In genomic region chr1:152034654-152035405, GRCh38 we compare ENCODE assay signal across 8 cellular contexts. TPM values are rescaled to one million over a fixed set of nuclear protein-coding genes. Genes with fewer than 3 reads are reported as not detected.
DNase-seq lines count a peak whose midpoint lies in the region; ATAC-seq and TF ChIP-seq lines count a peak whose summit lies in the region.

No MANE protein-coding gene starts in this region.

- peaks cover 34% of the 10 kb centered on the region for H3K36me3 ChIP-seq in left ventricle myocardium inferior

- ATAC-seq in GM18907 (IDR thresholded peaks at IDR 0.05; ENCODE audit: unreplicated experiment) = peak; percentile 53

- TF ChIP-seq CTCF in AG09319 (IDR thresholded peaks at IDR 0.05; ENCODE audit: low read depth, low read length) (peak; percentile 71), left ventricle myocardium inferior (IDR thresholded peaks at IDR 0.05; ENCODE audit: borderline replicate concordance) (peak; percentile 74)

- peaks cover 46% of the 10 kb centered on the region for H3K4me1 ChIP-seq in left ventricle myocardium inferior

- H3K27ac Mint-ChIP-seq in activated naive CD4-positive, alpha-beta T cell treated with anti-CD3 and anti-CD28 coated beads, Interleukin-2, amount 50 U/mL, for 24 hours = peak overlapping the region; percentile 99

- H3K4me3 ChIP-seq in left ventricle myocardium inferior (peak overlapping the region; percentile 82), skeletal muscle cell (ENCODE audit: low read depth, low read length) (peak overlapping the region; percentile 87)

- no peaks in the 10 kb centered on the region for H3K27me3 Mint-ChIP-seq in activated naive CD4-positive, alpha-beta T cell treated with anti-CD3 and anti-CD28 coated beads, Interleukin-2, amount 50 U/mL, for 24 hours

- H3K36me3 Mint-ChIP-seq in activated naive CD4-positive, alpha-beta T cell treated with anti-CD3 and anti-CD28 coated beads, Interleukin-2, amount 50 U/mL, for 24 hours = peaks cover 15% of the 10 kb centered on the region

- H3K4me3 Mint-ChIP-seq in activated naive CD4-positive, alpha-beta T cell treated with anti-CD3 and anti-CD28 coated beads, Interleukin-2, amount 50 U/mL, for 24 hours = peak overlapping the region; percentile 99

- DNase-seq in AG09319 (ENCODE audit: extremely low read depth, low read depth) = peak; percentile 47
- DNase-seq in HuH-7 (ENCODE audit: low spot score) = peak; percentile 57
- DNase-seq in SK-N-DZ (ENCODE audit: low spot score) = peak; percentile 87
- no peak for DNase-seq in left ventricle myocardium inferior
- no peak for DNase-seq in skeletal muscle cell (ENCODE audit: low read depth)
- DNase-seq in NCI-H524 treated with DMSO at 0.1 percent for 48 hours (lab: John Stamatoyannopoulos, UW) = no peak

- peaks cover 54% of the 10 kb centered on the region for H3K4me1 Mint-ChIP-seq in activated naive CD4-positive, alpha-beta T cell treated with anti-CD3 and anti-CD28 coated beads, Interleukin-2, amount 50 U/mL, for 24 hours

- H3K9me3 Mint-ChIP-seq in activated naive CD4-positive, alpha-beta T cell treated with anti-CD3 and anti-CD28 coated beads, Interleukin-2, amount 50 U/mL, for 24 hours = no peaks in the 10 kb centered on the region

- peak overlapping the region; percentile 97 for H3K27ac ChIP-seq in left ventricle myocardium inferior (replicated peaks)

- H3K9me3 ChIP-seq in left ventricle myocardium inferior (replicated peaks) = no peaks in the 10 kb centered on the region

- intact Hi-C loops in left ventricle myocardium inferior (cut with micrococcal nuclease) = no loop called here

- H3K27me3 ChIP-seq in left ventricle myocardium inferior (ENCODE audit: low read depth) = no peaks in the 10 kb centered on the region

RNA-seq across cellular contexts. Expression of gene S100A11, which starts 2.0 kb away (rescaled TPM):
- polyA plus RNA-seq in SK-N-DZ (2014; cell fraction: cytosol; rRNA removed) = 34.7 and 36.6 TPM in 2 replicates
- polyA plus RNA-seq in SK-N-DZ (2014; cell fraction: nucleus; rRNA removed) = 2.8 and 5.4 TPM in 2 replicates
- 66.9 TPM for total RNA-seq in left ventricle myocardium inferior

RNA-seq across cellular contexts. Expression of gene S100A10, which starts 41.2 kb away (rescaled TPM):
- polyA plus RNA-seq in SK-N-DZ (2014; cell fraction: cytosol; rRNA removed) = not detected in 2 replicates
- not detected in 2 replicates for polyA plus RNA-seq in SK-N-DZ (2014; cell fraction: nucleus; rRNA removed)
- total RNA-seq in left ventricle myocardium inferior = 186 TPM

RNA-seq across cellular contexts. Expression of gene TCHHL1, which starts 54.0 kb away (rescaled TPM):
- polyA plus RNA-seq in SK-N-DZ (2014; cell fraction: cytosol; rRNA removed) = not detected in 2 replicates
- not detected in 2 replicates for polyA plus RNA-seq in SK-N-DZ (2014; cell fraction: nucleus; rRNA removed)
- not detected for total RNA-seq in left ventricle myocardium inferior

Comparison
In these comparisons a context has a peak if more than half of its experiments do, and no peak if none do; other contexts are left out.
1. DNase-seq: peak in AG09319 (single experiment), HuH-7 (single experiment) and SK-N-DZ (single experiment); none in left ventricle myocardium inferior (single experiment), skeletal muscle cell (single experiment) and NCI-H524 treated with DMSO at 0.1 percent for 48 hours (single experiment).